8 cellular contexts compared by ENCODE assay signal in the genomic region with DNA sequence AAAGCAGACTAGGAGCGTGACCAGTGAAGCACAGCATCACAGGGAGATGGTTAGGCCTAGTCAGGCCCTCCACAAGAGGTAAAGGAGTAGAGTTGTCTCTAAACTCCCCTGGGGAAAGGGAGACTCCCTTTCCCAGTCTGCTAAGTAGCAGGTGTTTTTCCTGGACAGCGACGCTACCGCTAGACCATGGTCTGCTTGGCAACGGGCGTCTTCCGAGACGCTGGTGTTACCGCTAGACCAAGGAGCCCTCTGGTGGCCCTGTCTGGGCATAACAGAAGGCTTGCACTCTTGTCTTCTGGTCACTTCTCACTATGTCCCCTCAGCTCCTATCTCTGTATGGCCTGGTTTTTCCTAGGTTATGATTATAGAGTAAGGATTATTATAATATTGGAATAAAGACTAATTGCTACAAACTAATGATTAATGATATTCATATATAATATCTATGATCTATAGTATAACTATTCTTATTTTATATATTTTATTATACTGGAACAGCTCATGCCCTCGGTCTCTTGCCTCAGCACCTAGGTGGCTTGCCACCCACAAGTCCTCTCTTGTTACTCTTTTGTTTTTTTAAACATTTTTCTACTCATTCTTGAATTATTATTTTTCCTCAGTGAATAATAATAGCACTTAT. TPM values are rescaled to one million over a fixed set of nuclear protein-coding genes. Genes with fewer than 3 reads are reported as not detected.
DNase-seq lines count a peak whose midpoint lies in the region; TF ChIP-seq lines count a peak whose summit lies in the region.
"Not testable (repeated sequence)": the region's sequence is repeated elsewhere in the genome, so short reads cannot be mapped to it uniquely, and the experiment has no call there.

No MANE protein-coding gene starts in this region.

- H3K36me3 Mint-ChIP-seq in activated naive CD8-positive, alpha-beta T cell treated with anti-CD3 and anti-CD28 coated beads for 36 hours = not testable (repeated sequence)

- in situ Hi-C loops in ACHN (cut with HindIII; ENCODE audit: low pct_ligation_motif_present, low pct_unique_long_range_greater_than_20kb, low sequenced_read_pairs) = not testable (repeated sequence)
- in situ Hi-C loops in GM13977 (cut with MboI; ENCODE audit: low pct_unique_long_range_greater_than_20kb, low sequenced_read_pairs, unreplicated experiment) = loop anchor here (25.0 kb wide), 1 partner anchor 539 kb away; no protein-coding TSS in a partner anchor

- H3K9me3 Mint-ChIP-seq in activated naive CD8-positive, alpha-beta T cell treated with anti-CD3 and anti-CD28 coated beads for 36 hours = not testable (repeated sequence)

- not testable (repeated sequence) for H3K4me3 Mint-ChIP-seq in activated naive CD8-positive, alpha-beta T cell treated with anti-CD3 and anti-CD28 coated beads for 36 hours

- not testable (repeated sequence) for H3K27ac ChIP-seq in WERI-Rb-1

- DNase-seq in ACHN (peak; percentile 67), NCI-H510A (lab: John Stamatoyannopoulos, UW) (peak; percentile 4), WERI-Rb-1 (peak; percentile 69), fibroblast of peridontal ligament (ENCODE audit: extremely low read depth) (peak; percentile 55), midbrain (lab: John Stamatoyannopoulos, UW) (peak; percentile 29)
- DNase-seq in GM13977 (ENCODE audit: low spot score) = not testable (repeated sequence)
- peak; percentile 43 for DNase-seq in activated naive CD8-positive, alpha-beta T cell treated with anti-CD3 and anti-CD28 coated beads for 36 hours
- DNase-seq in stimulated activated CD4-positive, alpha-beta T cell treated with anti-CD3 and anti-CD28 coated beads, Interleukin-1b, Interleukin-23, amount 100 ng/mL, for 48 hours = peak; percentile 56

- peaks cover 15% of the 10 kb centered on the region for H3K4me1 Mint-ChIP-seq in activated naive CD8-positive, alpha-beta T cell treated with anti-CD3 and anti-CD28 coated beads for 36 hours

- H3K27ac Mint-ChIP-seq in activated naive CD8-positive, alpha-beta T cell treated with anti-CD3 and anti-CD28 coated beads for 36 hours = not testable (repeated sequence)

- H3K36me3 ChIP-seq in WERI-Rb-1 = not testable (repeated sequence)

- TF ChIP-seq CTCF in GM13977 (IDR thresholded peaks at IDR 0.05; ENCODE audit: extremely low read depth, insufficient read depth, missing control alignments) (peak; percentile 31), WERI-Rb-1 (IDR thresholded peaks at IDR 0.05; ENCODE audit: low read depth, low read length) (peak; percentile 12; the same call in 1 of the 2 replicates)

- H3K27me3 Mint-ChIP-seq in activated naive CD8-positive, alpha-beta T cell treated with anti-CD3 and anti-CD28 coated beads for 36 hours = peaks cover 16% of the 10 kb centered on the region

- H3K4me3 ChIP-seq in WERI-Rb-1 (ENCODE audit: low read depth, low read length) = not testable (repeated sequence)

- not testable (repeated sequence) for H3K9me3 ChIP-seq in WERI-Rb-1 (ENCODE audit: severe bottlenecking)

- H3K27me3 ChIP-seq in WERI-Rb-1 (ENCODE audit: insufficient read depth, low read depth, severe bottlenecking) = not testable (repeated sequence)

RNA-seq across cellular contexts. Expression of a gene that starts 28.2 kb away (rescaled TPM):
- total RNA-seq in activated naive CD8-positive, alpha-beta T cell treated with anti-CD3 and anti-CD28 coated beads for 36 hours = 100 to 1,000 TPM; 114 to 117 TPM

RNA-seq across cellular contexts. Expression of a gene that starts 58.4 kb away (rescaled TPM):
- total RNA-seq in activated naive CD8-positive, alpha-beta T cell treated with anti-CD3 and anti-CD28 coated beads for 36 hours = 10 to 100 TPM; 16.0 to 17.8 TPM
